Comparison of ENCODE assay signal across 17 cellular contexts in genomic region chr4:53974561-53974960, GRCh38.
DNase-seq lines count a peak whose midpoint lies in the region; ATAC-seq, FAIRE-seq and TF ChIP-seq lines count a peak whose summit lies in the region.
"Had no signal": no experiment of that assay in that cellular context is flagged by ENCODE, and none has a peak within 500 bp of the region (broad histone marks: within the 10 kb centered on the region; RNA-seq: fewer than 3 reads in every experiment).

No MANE protein-coding gene starts in this region.

- no peaks in the 10 kb centered on the region for H3K27me3 ChIP-seq in astrocyte (ENCODE audit: insufficient read depth, low read length)
- no peaks in the 10 kb centered on the region for H3K27me3 ChIP-seq in osteoblast (ENCODE audit: insufficient read depth, low read length)
- H3K27me3 ChIP-seq: BE2C had no signal

- H3K79me2 ChIP-seq in astrocyte (ENCODE audit: insufficient read depth, low read length) (no peaks in the 10 kb centered on the region), osteoblast (ENCODE audit: insufficient read depth, low read length) (no peaks in the 10 kb centered on the region)

- H3K4me1 Mint-ChIP-seq in astrocyte (ENCODE audit: low read depth, unreplicated experiment) = no peaks in the 10 kb centered on the region
- H3K4me1 Mint-ChIP-seq in T-cell = no peaks in the 10 kb centered on the region
- H3K4me1 Mint-ChIP-seq: CD4-positive, alpha-beta memory T cell had no signal

- DNase-seq in AG04449 (ENCODE audit: low read depth, low spot score) = peak; percentile 33
- peak; percentile 16 for DNase-seq in EL
- DNase-seq in astrocyte (ENCODE audit: low read depth) = peak; percentile 44
- no peak for DNase-seq in osteoblast (ENCODE audit: insufficient read length, low spot score, missing footprints)
- DNase-seq in T-cell = no peak
- no peak for DNase-seq in HEK293T (ENCODE audit: extremely low spot score)
- DNase-seq: 8988T; BE2C; CD4-positive, alpha-beta memory T cell; DMS79; GDM1; HCEC 1CT had no signal

- H3K27me3 Mint-ChIP-seq in astrocyte (ENCODE audit: low read depth, unreplicated experiment) = no peaks in the 10 kb centered on the region
- H3K27me3 Mint-ChIP-seq in T-cell = no peaks in the 10 kb centered on the region
- H3K27me3 Mint-ChIP-seq: CD4-positive, alpha-beta memory T cell had no signal

- TF ChIP-seq CTCF in AG04449 (IDR thresholded peaks at IDR 0.05; ENCODE audit: insufficient read depth, low read length, missing control alignments) (no peak), astrocyte (IDR thresholded peaks at IDR 0.05; ENCODE audit: insufficient read depth, low read depth, low read length) (no peak), osteoblast (IDR thresholded peaks at IDR 0.05; ENCODE audit: extremely low read depth, low read depth, low read length) (no peak)

- H3K9me3 Mint-ChIP-seq in astrocyte (ENCODE audit: unreplicated experiment) = peaks cover 2% of the 10 kb centered on the region
- peaks cover 0 to 7% (median 0%) of the 10 kb centered on the region in 3 donors for H3K9me3 Mint-ChIP-seq in T-cell

- H3K27ac ChIP-seq in astrocyte (ENCODE audit: low read depth, low read length) = no peak overlapping the region
- peak overlapping the region; percentile 46 for H3K27ac ChIP-seq in osteoblast (ENCODE audit: low read depth, low read length)
- H3K27ac ChIP-seq: C4-2B, HL-60 had no signal

- CTCF ChIA-PET in AG04449 (lab: Yijun Ruan, JAX) (interaction anchor here (1.5 to 1.6 kb wide), 4 partner anchors 14 to 44 kb away, joined by 3 to 5 read pairs (median 4); no protein-coding TSS in a partner anchor), T-cell (lab: Charles Lee) (interaction anchor here in 1 of 2 donors (0.7 to 1.2 kb wide), 2 partner anchors 10 to 1146 kb away, joined by 3 read pairs; no protein-coding TSS in a partner anchor), HEK293T (lab: Yijun Ruan, JAX) (interaction anchor here (0.9 kb wide), 1 partner anchor 268 kb away, joined by 3 read pairs; no protein-coding TSS in a partner anchor)

- H3K4me3 ChIP-seq in AG04449 (ENCODE audit: low read depth, low read length) (no peak overlapping the region), astrocyte (ENCODE audit: insufficient read depth, low read depth, low read length) (no peak overlapping the region), osteoblast (ENCODE audit: insufficient read depth, low read length) (no peak overlapping the region)
- H3K4me3 ChIP-seq: K562 had no signal

- no peak overlapping the region for H3K27ac Mint-ChIP-seq in astrocyte (ENCODE audit: unreplicated experiment)
- H3K27ac Mint-ChIP-seq in T-cell = no peak overlapping the region
- H3K27ac Mint-ChIP-seq: CD4-positive, alpha-beta memory T cell had no signal

- H3K9ac ChIP-seq in astrocyte (ENCODE audit: low read length) = no peak overlapping the region

- H4K20me1 ChIP-seq in astrocyte (ENCODE audit: insufficient read depth, low read length) (no peaks in the 10 kb centered on the region), osteoblast (ENCODE audit: insufficient read depth, low read length) (no peaks in the 10 kb centered on the region)

- FAIRE-seq in astrocyte (lab: Jason Lieb, UNC) = no peak
- FAIRE-seq: H1, K562 had no signal

- H3K4me3 Mint-ChIP-seq in astrocyte (ENCODE audit: unreplicated experiment) (no peak overlapping the region), T-cell (no peak overlapping the region)
- H3K4me3 Mint-ChIP-seq: CD4-positive, alpha-beta memory T cell had no signal

- no peaks in the 10 kb centered on the region for H3K9me3 ChIP-seq in astrocyte (ENCODE audit: insufficient read depth, low read depth, low read length)
- no peaks in the 10 kb centered on the region for H3K9me3 ChIP-seq in osteoblast (ENCODE audit: low read depth, low read length)
- H3K9me3 ChIP-seq: BE2C had no signal

- no peak overlapping the region for H2AFZ ChIP-seq in astrocyte (ENCODE audit: low read depth, low read length)
- no peak overlapping the region for H2AFZ ChIP-seq in osteoblast (ENCODE audit: low read length)

- H3K4me1 ChIP-seq in astrocyte (ENCODE audit: insufficient read depth, low read length) = no peaks in the 10 kb centered on the region
- H3K4me1 ChIP-seq in osteoblast (ENCODE audit: insufficient read depth, low read length) = no peaks in the 10 kb centered on the region
- H3K4me1 ChIP-seq: BE2C had no signal

- ATAC-seq in T-cell (replicated peaks in 1 of 4) (no peak), HG02870 (IDR thresholded peaks at IDR 0.05; ENCODE audit: unreplicated experiment) (no peak)
- ATAC-seq: K562 had no signal

- POLR2A ChIA-PET in AG04449 (lab: Yijun Ruan, JAX) = no interaction called here
- POLR2A ChIA-PET in T-cell (lab: Charles Lee) = no interaction called here
- POLR2A ChIA-PET in HEK293T (lab: Yijun Ruan, JAX) = no interaction called here

- H3K4me2 ChIP-seq in astrocyte (ENCODE audit: low read length) = no peak overlapping the region
- H3K4me2 ChIP-seq in osteoblast (ENCODE audit: insufficient read depth, low read length) = no peak overlapping the region

- H3K36me3 Mint-ChIP-seq in astrocyte (ENCODE audit: low read depth, unreplicated experiment) (peaks cover 2% of the 10 kb centered on the region), T-cell (peaks cover 22% of the 10 kb centered on the region)

- no peaks in the 10 kb centered on the region for H3K36me3 ChIP-seq in astrocyte (ENCODE audit: insufficient read depth, low read length)
- no peaks in the 10 kb centered on the region for H3K36me3 ChIP-seq in osteoblast (ENCODE audit: insufficient read depth, low read length)
- H3K36me3 ChIP-seq: BE2C had no signal

TF ChIP-seq in HEK293T, 16 proteins besides CTCF, POLR2A, EP300 and RAD21:
- no peak for TF ChIP-seq SP1 (IDR thresholded peaks at IDR 0.05)
- no peak for TF ChIP-seq TARDBP (IDR thresholded peaks at IDR 0.05)
- TF ChIP-seq CTBP1 (IDR thresholded peaks at IDR 0.05; ENCODE audit: borderline replicate concordance) = no peak
- no peak for TF ChIP-seq FOXA1 (IDR thresholded peaks at IDR 0.05)
- TF ChIP-seq SUZ12 (IDR thresholded peaks at IDR 0.05) = no peak
- no peak for TF ChIP-seq ELF4 (IDR thresholded peaks at IDR 0.05)
- TF ChIP-seq HDGF (IDR thresholded peaks at IDR 0.05; ENCODE audit: borderline replicate concordance) = no peak
- no peak for TF ChIP-seq FOXM1 (IDR thresholded peaks at IDR 0.05; ENCODE audit: borderline replicate concordance)
- TF ChIP-seq ARNT (IDR thresholded peaks at IDR 0.05) = no peak
- no peak for TF ChIP-seq PKNOX1 (IDR thresholded peaks at IDR 0.05)
- TF ChIP-seq NFRKB (IDR thresholded peaks at IDR 0.05) = no peak
- TF ChIP-seq L3MBTL2 (conservative IDR thresholded peaks at IDR 0.05) = no peak
- no peak for TF ChIP-seq FOXK2 (IDR thresholded peaks at IDR 0.05)
- no peak for TF ChIP-seq ZNF384 (IDR thresholded peaks at IDR 0.05)
- TF ChIP-seq LEF1 (IDR thresholded peaks at IDR 0.05; ENCODE audit: borderline replicate concordance) = no peak
- TF ChIP-seq BHLHE40 (IDR thresholded peaks at IDR 0.05; ENCODE audit: borderline replicate concordance) = no peak

Comparison
In these comparisons a context has a peak if more than half of its experiments do, and no peak if none do; other contexts are left out.
1. DNase-seq: peak in AG04449 (single experiment), EL (single experiment) and astrocyte (single experiment); none in osteoblast (single experiment), T-cell (0 of 34) and HEK293T (single experiment).